Comparison of ENCODE assay signal across 20 cellular contexts in the genomic region with DNA sequence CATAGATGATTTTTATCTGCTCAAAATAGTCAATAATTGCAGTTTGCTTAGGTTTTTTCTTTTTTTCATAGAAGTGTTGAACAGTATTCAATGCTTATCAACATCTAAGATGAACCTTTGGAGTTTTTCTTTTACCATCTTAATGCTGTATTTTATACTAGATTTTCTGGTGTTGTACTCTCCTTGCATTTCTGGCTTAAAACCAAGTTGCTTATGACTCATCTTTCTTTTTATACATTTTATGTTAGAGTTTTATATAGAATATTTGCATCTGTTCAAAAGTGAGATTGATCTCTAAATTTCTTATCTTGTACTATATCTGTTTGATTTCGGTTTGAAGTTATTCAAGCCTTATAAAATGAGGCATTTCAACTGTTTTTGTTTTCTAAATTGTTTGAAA.
A peak's percentile ranks its signal among the peaks of the same experiment; 100 is the strongest.
DNase-seq lines count a peak whose midpoint lies in the region; ATAC-seq and TF ChIP-seq lines count a peak whose summit lies in the region.
"Had no signal": no experiment of that assay in that cellular context is flagged by ENCODE, and none has a peak within 500 bp of the region (broad histone marks: within the 10 kb centered on the region; RNA-seq: fewer than 3 reads in every experiment).

No MANE protein-coding gene starts in this region.

- DNase-seq in EL (peak; percentile 17), PC-3 (peak; percentile 53), epithelial cell of esophagus (ENCODE audit: low read depth) (peak; percentile 8), osteoblast (ENCODE audit: insufficient read length, low spot score, missing footprints) (peak; percentile 31), dermis blood vessel endothelial cell (no peak), NCI-H1436 (lab: John Stamatoyannopoulos, UW) (no peak), cerebellar nuclear complex (lab: John Stamatoyannopoulos, UW) (no peak)
- DNase-seq: ACHN, AML-193, H9, KBM-7, NCI-H1105 treated with DMSO at 0.1 percent for 48 hours, NCI-H187, NCI-H2107, NCI-H226, NCI-H524, SIG-M5 had no signal

- H3K4me1 ChIP-seq in PC-3 (ENCODE audit: insufficient read depth, low read length) (no peaks in the 10 kb centered on the region), osteoblast (ENCODE audit: insufficient read depth, low read length) (no peaks in the 10 kb centered on the region)

- CTCF ChIA-PET in PC-3 (lab: Charles Lee), result no interaction called here

- H3K4me3 ChIP-seq in PC-3 (ENCODE audit: low read length), result no peak overlapping the region
- no peak overlapping the region for H3K4me3 ChIP-seq in epithelial cell of esophagus (ENCODE audit: low read length)
- no peak overlapping the region for H3K4me3 ChIP-seq in osteoblast (ENCODE audit: insufficient read depth, low read length)
- H3K4me3 ChIP-seq: GM12878 had no signal

- no peak for TF ChIP-seq CTCF in PC-3 (conservative IDR thresholded peaks at IDR 0.05; ENCODE audit: low read depth, low read length)
- TF ChIP-seq CTCF in epithelial cell of esophagus (IDR thresholded peaks at IDR 0.05; ENCODE audit: insufficient read depth, low read depth, low read length, missing control alignments), result no peak
- TF ChIP-seq CTCF in osteoblast (IDR thresholded peaks at IDR 0.05; ENCODE audit: extremely low read depth, low read depth, low read length), result no peak

- ATAC-seq in PC-3, result no peak
- ATAC-seq: GM12878 had no signal

- H4K20me1 ChIP-seq in PC-3 (ENCODE audit: low read length), result no peaks in the 10 kb centered on the region
- H4K20me1 ChIP-seq in osteoblast (ENCODE audit: insufficient read depth, low read length), result no peaks in the 10 kb centered on the region

- H3K79me2 ChIP-seq in PC-3 (ENCODE audit: low read length) (no peaks in the 10 kb centered on the region), osteoblast (ENCODE audit: insufficient read depth, low read length) (no peaks in the 10 kb centered on the region)

- no peaks in the 10 kb centered on the region for H3K9me2 ChIP-seq in PC-3 (replicated peaks; ENCODE audit: low read length)

- no peak overlapping the region for H2AFZ ChIP-seq in PC-3 (ENCODE audit: low read length)
- no peak overlapping the region for H2AFZ ChIP-seq in osteoblast (ENCODE audit: low read length)

- no TSS peak for BruUV-seq in PC-3 (replicated peaks; lab: Mats Ljungman, UMichigan)

- H3K27ac ChIP-seq in PC-3 (ENCODE audit: low read length) (no peak overlapping the region), osteoblast (ENCODE audit: low read depth, low read length) (no peak overlapping the region)
- H3K27ac ChIP-seq: C4-2B, RWPE1 had no signal

- no peaks in the 10 kb centered on the region for H3F3A ChIP-seq in PC-3 (ENCODE audit: low read length, unreplicated experiment)

- no peak overlapping the region for H3K4me2 ChIP-seq in PC-3 (ENCODE audit: low read length)
- H3K4me2 ChIP-seq in osteoblast (ENCODE audit: insufficient read depth, low read length), result no peak overlapping the region

- H3K9ac ChIP-seq in PC-3 (ENCODE audit: low read length), result no peak overlapping the region

- POLR2A ChIA-PET in PC-3 (lab: Charles Lee; ENCODE audit: unreplicated experiment), result interaction anchor here (0.6 kb wide), 1 partner anchor 228 kb away, joined by 3 read pairs; no protein-coding TSS in a partner anchor

- H3K9me3 ChIP-seq in PC-3 (ENCODE audit: low read length) (no peaks in the 10 kb centered on the region), osteoblast (ENCODE audit: low read depth, low read length) (no peaks in the 10 kb centered on the region)

- no peaks in the 10 kb centered on the region for H3K27me3 ChIP-seq in PC-3 (ENCODE audit: low read length)
- H3K27me3 ChIP-seq in osteoblast (ENCODE audit: insufficient read depth, low read length), result no peaks in the 10 kb centered on the region

- H3K36me3 ChIP-seq in PC-3 (ENCODE audit: low read depth, low read length) (no peaks in the 10 kb centered on the region), osteoblast (ENCODE audit: insufficient read depth, low read length) (no peaks in the 10 kb centered on the region)

- intact Hi-C loops in PC-3 (cut with micrococcal nuclease), result no loop called here

Comparison
In these comparisons a context has a peak if more than half of its experiments do, and no peak if none do; other contexts are left out.
1. DNase-seq: peak in EL (single experiment), PC-3 (single experiment), epithelial cell of esophagus (single experiment) and osteoblast (single experiment); none in dermis blood vessel endothelial cell (single experiment), NCI-H1436 (single experiment) and cerebellar nuclear complex (0 of 2).